Comparison of ENCODE assay signal across 21 cellular contexts in genomic region chr5:136356747-136357469, GRCh38. TPM values are rescaled to one million over a fixed set of nuclear protein-coding genes. Genes with fewer than 3 reads are reported as not detected.
DNase-seq lines count a peak whose midpoint lies in the region; ATAC-seq, FAIRE-seq and TF ChIP-seq lines count a peak whose summit lies in the region.
"Had no signal": no experiment of that assay in that cellular context is flagged by ENCODE, and none has a peak within 500 bp of the region (broad histone marks: within the 10 kb centered on the region; RNA-seq: fewer than 3 reads in every experiment).

No MANE protein-coding gene starts in this region.

- H2AFZ ChIP-seq in GM23338 (peak overlapping the region; percentile 23; the same call in 1 of the 2 replicates), mesenchymal stem cell (ENCODE audit: low read depth, low read length) (no peak overlapping the region)

- no peak overlapping the region for H2BK12ac ChIP-seq in mesenchymal stem cell (ENCODE audit: low read length in 2 of 2)

- H4K20me1 ChIP-seq in GM23338 (replicated peaks; ENCODE audit: insufficient read depth), result no peaks in the 10 kb centered on the region

- no peak overlapping the region for H2BK120ac ChIP-seq in mesenchymal stem cell (ENCODE audit: low read depth, low read length)

- no peak overlapping the region for H3K4me3 ChIP-seq in GM23338
- no peak overlapping the region for H3K4me3 ChIP-seq in mesenchymal stem cell (ENCODE audit: insufficient read depth in 1 of 2, low read depth in 1 of 2, low read length in 2 of 2)
- no peak overlapping the region for H3K4me3 ChIP-seq in aorta (ENCODE audit: low read length in 2 of 2)

- no peak for DNase-seq in GM23338 (ENCODE audit: low spot score)
- DNase-seq in chondrocyte (ENCODE audit: low spot score), result peak; percentile 86
- DNase-seq in mesenchymal stem cell, result no peak
- DNase-seq in aorta, result peak in 1 of 2 donors; percentile 72
- no peak for DNase-seq in GM12892 (ENCODE audit: insufficient read length)
- DNase-seq: C1 segment of cervical spinal cord; Calu3; CD4-positive, alpha-beta memory T cell; COR-L47; DMS53; DMS79 treated with DMSO at 0.1 percent for 48 hours; H7; HCEC 1CT had no signal

- no peak overlapping the region for H3K18ac ChIP-seq in mesenchymal stem cell (ENCODE audit: low read depth in 1 of 2, low read length in 2 of 2)

- H3K9me3 Mint-ChIP-seq in GM23338 (no peaks in the 10 kb centered on the region; the same call in 2 of the 3 replicates), chondrocyte (ENCODE audit: low read depth) (peaks cover 4% of the 10 kb centered on the region)

- H3K27me3 ChIP-seq in GM23338 (ENCODE audit: insufficient read depth), result no peaks in the 10 kb centered on the region
- peaks cover 0 to 3% of the 10 kb centered on the region in 2 experiments for H3K27me3 ChIP-seq in mesenchymal stem cell (ENCODE audit: control insufficient read depth in 1 of 2, insufficient read depth in 1 of 2, low read length in 2 of 2)
- no peaks in the 10 kb centered on the region for H3K27me3 ChIP-seq in aorta (ENCODE audit: control insufficient read depth in 1 of 2, insufficient read depth in 2 of 2, low read length in 1 of 2)

- H3K27me3 Mint-ChIP-seq in GM23338 (ENCODE audit: insufficient read depth, low read depth, poor library complexity), result no peaks in the 10 kb centered on the region
- peaks cover 12% of the 10 kb centered on the region for H3K27me3 Mint-ChIP-seq in chondrocyte (ENCODE audit: low read depth)

- H3F3A ChIP-seq in GM23338 (replicated peaks; ENCODE audit: low read depth), result no peaks in the 10 kb centered on the region

- H4K91ac ChIP-seq in mesenchymal stem cell (ENCODE audit: low read length), result peak overlapping the region; percentile 31

- no peak overlapping the region for H3K4ac ChIP-seq in mesenchymal stem cell (ENCODE audit: low read depth in 1 of 2, low read length in 2 of 2)

- H3K36me3 ChIP-seq in GM23338 (ENCODE audit: insufficient read depth), result no peaks in the 10 kb centered on the region
- H3K36me3 ChIP-seq in mesenchymal stem cell (ENCODE audit: control insufficient read depth in 1 of 2, insufficient read depth in 2 of 2, low read depth in 1 of 2, low read length in 2 of 2), result no peaks in the 10 kb centered on the region
- H3K36me3 ChIP-seq in aorta (ENCODE audit: control insufficient read depth in 1 of 2, insufficient read depth in 2 of 2, low read length in 1 of 2), result no peaks in the 10 kb centered on the region

- H3K79me1 ChIP-seq in mesenchymal stem cell (replicated peaks; ENCODE audit: low read length, poor library complexity, severe bottlenecking), result no peaks in the 10 kb centered on the region

- no peaks in the 10 kb centered on the region for H3K79me2 ChIP-seq in GM23338 (replicated peaks; ENCODE audit: insufficient read depth)

- no peak overlapping the region for H2AK5ac ChIP-seq in mesenchymal stem cell (ENCODE audit: low read length, severe bottlenecking)

- TF ChIP-seq CTCF in GM23338 (conservative IDR thresholded peaks at IDR 0.05; ENCODE audit: low read depth in 2 of 2), result no peak
- TF ChIP-seq CTCF in chondrocyte (IDR thresholded peaks at IDR 0.05), result no peak

- FAIRE-seq in GM12892 (lab: Jason Lieb, UNC), result no peak
- FAIRE-seq: G401.6, GM19239, H1 had no signal

- H2BK5ac ChIP-seq in mesenchymal stem cell (ENCODE audit: low read depth, low read length, poor library complexity, severe bottlenecking), result no peak overlapping the region

- H3K27ac Mint-ChIP-seq in GM23338 (no peak overlapping the region), chondrocyte (ENCODE audit: unreplicated experiment) (no peak overlapping the region)
- H3K27ac Mint-ChIP-seq: CD4-positive, alpha-beta memory T cell had no signal

- H3K14ac ChIP-seq in mesenchymal stem cell (ENCODE audit: low read length in 2 of 2), result no peak overlapping the region

- no peak overlapping the region for H3K9ac ChIP-seq in mesenchymal stem cell (ENCODE audit: low read length)

- 94% methylated on average over 50 of the region's 51 CpGs for WGBS in mesenchymal stem cell
- WGBS in aorta, 2 donors, result 94 to 95% methylated on average over 51 of the region's 51 CpGs

- no peak overlapping the region for H4K8ac ChIP-seq in mesenchymal stem cell (ENCODE audit: low read length)

- no peak for TF ChIP-seq POLR2A in GM12892 (IDR thresholded peaks at IDR 0.05; ENCODE audit: low read depth, low read length)

- no peak overlapping the region for H2BK15ac ChIP-seq in mesenchymal stem cell (ENCODE audit: low read depth, poor library complexity, severe bottlenecking)

- H3K9me2 ChIP-seq in GM23338 (ENCODE audit: insufficient read depth), result 0 out of 2 replicates have a peak, but pooled peaks cover 10% of the 10 kb centered on the region

- H3K4me3 Mint-ChIP-seq in GM23338 (no peak overlapping the region), chondrocyte (ENCODE audit: unreplicated experiment) (no peak overlapping the region)
- H3K4me3 Mint-ChIP-seq: CD4-positive, alpha-beta memory T cell had no signal

- H3K36me3 Mint-ChIP-seq in GM23338 (ENCODE audit: low read depth) (no peaks in the 10 kb centered on the region), chondrocyte (ENCODE audit: low read depth) (no peaks in the 10 kb centered on the region)
- H3K36me3 Mint-ChIP-seq: CD4-positive, alpha-beta memory T cell had no signal

- no peak overlapping the region for H3K23ac ChIP-seq in mesenchymal stem cell (ENCODE audit: low read length in 2 of 2)

- ATAC-seq in GM23338 (no peak), aorta (ENCODE audit: low FRiP score) (peak; percentile 40), GM21360 (IDR thresholded peaks at IDR 0.05; ENCODE audit: unreplicated experiment) (no peak), GM21576 (IDR thresholded peaks at IDR 0.05; ENCODE audit: unreplicated experiment) (no peak)

- H3K9me3 ChIP-seq in mesenchymal stem cell (ENCODE audit: control insufficient read depth, low read length) (no peaks in the 10 kb centered on the region), aorta (ENCODE audit: control insufficient read depth, low read length) (peaks cover 2% of the 10 kb centered on the region)

- H3K4me1 Mint-ChIP-seq in GM23338 (no peaks in the 10 kb centered on the region), chondrocyte (ENCODE audit: low read depth) (no peaks in the 10 kb centered on the region)
- H3K4me1 Mint-ChIP-seq: CD4-positive, alpha-beta memory T cell had no signal

- H3K27ac ChIP-seq in GM23338 (ENCODE audit: low read depth) (no peak overlapping the region), mesenchymal stem cell (ENCODE audit: low read length, poor library complexity, severe bottlenecking) (no peak overlapping the region), aorta (ENCODE audit: low read depth in 1 of 2, low read length in 2 of 2) (no peak overlapping the region)

- intact Hi-C loops in aorta (cut with DNase I), result no loop called here

- H3K4me2 ChIP-seq in GM23338 (no peak overlapping the region), mesenchymal stem cell (ENCODE audit: low read length, poor library complexity, severe bottlenecking) (no peak overlapping the region)

- H3K4me1 ChIP-seq in GM23338 (ENCODE audit: insufficient read depth) (no peaks in the 10 kb centered on the region), mesenchymal stem cell (ENCODE audit: control insufficient read depth, insufficient read depth, low read depth, low read length) (no peaks in the 10 kb centered on the region), aorta (ENCODE audit: control insufficient read depth in 1 of 2, insufficient read depth in 2 of 2, low read length in 2 of 2) (no peaks in the 10 kb centered on the region)

RNA-seq across cellular contexts. Expression of gene TRPC7, which starts 8.4 kb away (rescaled TPM):
- total RNA-seq in GM23338 (2014; rRNA removed; shearing (Covaris generic)), result 0.08 and 0.56 TPM in 2 replicates
- polyA plus RNA-seq in GM23338 (2016; fragmentation: Nextera tagmentation; extraction: Ambion mirVana) (not detected in 2 replicates), aorta (not detected)
- total RNA-seq in chondrocyte (not detected in 3 replicates), aorta (not detected)
- polyA plus RNA-seq in mesenchymal stem cell (2013, experiment 1 of 2), result not detected
- not detected for polyA plus RNA-seq in mesenchymal stem cell (2013, experiment 2 of 2)
- not detected for polyA plus RNA-seq in GM12892 (2012; ENCODE audit: missing spikeins)
- total RNA-seq: A172; A673; Calu3; CD4-positive, alpha-beta memory T cell; H1 had no signal
- polyA plus RNA-seq: BJ; CD4-positive, alpha-beta memory T cell had no signal
